8 cellular contexts compared by ENCODE assay signal in genomic region chr19:45092747-45093678, GRCh38. TPM values are rescaled to one million over a fixed set of nuclear protein-coding genes. Genes with fewer than 3 reads are reported as not detected.
DNase-seq lines count a peak whose midpoint lies in the region; ATAC-seq, FAIRE-seq and TF ChIP-seq lines count a peak whose summit lies in the region.

Gene PPP1R37 (plus strand): TSS chr19:45093179. CDS start chr19:45093326, 147 bp downstream.

- peaks cover 66% of the 10 kb centered on the region for H3K4me1 Mint-ChIP-seq in CD4-positive, alpha-beta T cell (ENCODE audit: low read depth)
- peaks cover 58 to 60% of the 10 kb centered on the region in 2 donors for H3K4me1 Mint-ChIP-seq in effector memory CD8-positive, alpha-beta T cell (ENCODE audit: low read depth in 2 of 2)

- no peaks in the 10 kb centered on the region for H3K27me3 ChIP-seq in CD4-positive, alpha-beta T cell (ENCODE audit: control insufficient read depth, insufficient read depth, low read length)

- H3K4me3 Mint-ChIP-seq in CD4-positive, alpha-beta T cell = peak within 1 kb of the TSS; percentile 93
- peak within 1 kb of the TSS; percentile 98 for H3K4me3 Mint-ChIP-seq in effector memory CD8-positive, alpha-beta T cell

- POLR2A ChIA-PET in CD4-positive, alpha-beta T cell (lab: Charles Lee) = interaction anchor here (0.8 to 2.9 kb wide), 18 partner anchors 10 to 1629 kb away, joined by 3 to 81 read pairs (median 8); partner anchors contain the start of genes BLOC1S3, CLASRP, GEMIN7 and RELB
- POLR2A ChIA-PET in activated CD8-positive, alpha-beta memory T cell treated with anti-CD3 and anti-CD28 coated beads for 36 hours (lab: Charles Lee) = interaction anchor here (0.5 to 2.2 kb wide), 8 partner anchors 10 to 374 kb away, joined by 3 to 12 read pairs (median 4); partner anchors contain the start of genes BLOC1S3 and TRAPPC6A

- ATAC-seq in CD4-positive, alpha-beta T cell (ENCODE audit: poor library complexity) = peak; percentile 72
- peak; percentile 55 for ATAC-seq in GM19467 (IDR thresholded peaks at IDR 0.05; ENCODE audit: unreplicated experiment)
- peak; percentile 69 for ATAC-seq in effector memory CD8-positive, alpha-beta T cell (replicated peaks)

- peak within 1 kb of the TSS; percentile 97 for H3K27ac Mint-ChIP-seq in CD4-positive, alpha-beta T cell
- H3K27ac Mint-ChIP-seq in effector memory CD8-positive, alpha-beta T cell = peak within 1 kb of the TSS; percentile 99

- peak within 1 kb of the TSS; percentile 64 for H3K27ac ChIP-seq in CD4-positive, alpha-beta T cell (ENCODE audit: low read depth, low read length)

- no peaks in the 10 kb centered on the region for H3K27me3 Mint-ChIP-seq in CD4-positive, alpha-beta T cell
- H3K27me3 Mint-ChIP-seq in effector memory CD8-positive, alpha-beta T cell = no peaks in the 10 kb centered on the region

- H3K36me3 Mint-ChIP-seq in CD4-positive, alpha-beta T cell (ENCODE audit: low read depth) = peaks cover 22% of the 10 kb centered on the region
- peaks cover 36% of the 10 kb centered on the region for H3K36me3 Mint-ChIP-seq in effector memory CD8-positive, alpha-beta T cell (ENCODE audit: insufficient read depth)

- no peaks in the 10 kb centered on the region for H3K9me3 Mint-ChIP-seq in CD4-positive, alpha-beta T cell
- H3K9me3 Mint-ChIP-seq in effector memory CD8-positive, alpha-beta T cell = no peaks in the 10 kb centered on the region

- intact Hi-C loops in CD4-positive, alpha-beta T cell (cut with DNase I, micrococcal nuclease) = loop anchor here (1.0 to 5.0 kb wide), 8 partner anchors 14 to 489 kb away; partner anchors contain the start of genes BLOC1S3 (in 2 of the 2), TRAPPC6A (in 2 of the 2), CLASRP (in 1 of the 2) and CLPTM1 (in 1 of the 2)

- peak; percentile 91 for FAIRE-seq in HTR-8/SVneo (lab: Jason Lieb, UNC)

- CTCF ChIA-PET in CD4-positive, alpha-beta T cell (lab: Charles Lee) = interaction anchor here (1.1 to 2.7 kb wide), 6 partner anchors 10 to 86 kb away, joined by 3 to 15 read pairs (median 7); partner anchors contain the start of genes BLOC1S3, GEMIN7 and TRAPPC6A
- CTCF ChIA-PET in activated CD8-positive, alpha-beta memory T cell treated with anti-CD3 and anti-CD28 coated beads for 36 hours (lab: Charles Lee) = interaction anchor here (0.7 to 2.7 kb wide), 12 partner anchors 10 to 916 kb away, joined by 3 to 11 read pairs (median 3); partner anchors contain the start of gene GEMIN7

- peak; percentile 27 for TF ChIP-seq CTCF in CD4-positive, alpha-beta T cell (IDR thresholded peaks at IDR 0.05)

- DNase-seq in CD4-positive, alpha-beta T cell = peak; percentile 83 to 96 (median 88)
- peak; percentile 96 for DNase-seq in HTR-8/SVneo (ENCODE audit: insufficient read length, low spot score)
- DNase-seq in NOMO-1 treated with DMSO at 0.1 percent for 48 hours (lab: John Stamatoyannopoulos, UW; ENCODE audit: unreplicated experiment) = peak; percentile 94
- DNase-seq in effector memory CD8-positive, alpha-beta T cell = peak; percentile 85 to 88 (median 87)
- peak; percentile 96 for DNase-seq in medulla oblongata (ENCODE audit: extremely low spot score)
- DNase-seq in stimulated activated CD4-positive, alpha-beta T cell treated with anti-CD3 and anti-CD28 coated beads, TNF-alpha, amount 100 ng/mL, for 48 hours (ENCODE audit: low read depth in 3 of 3) = peak; percentile 79 to 88 (median 87)

- H3K9me3 ChIP-seq in CD4-positive, alpha-beta T cell (ENCODE audit: control insufficient read depth, low read length) = no peaks in the 10 kb centered on the region

RNA-seq across cellular contexts. Expression of gene PPP1R37, which starts in this region (rescaled TPM):
- total RNA-seq in CD4-positive, alpha-beta T cell = 10 to 100 TPM; 17.2 to 19.6 TPM
- 10 to 100 TPM; 13.8 to 14.7 TPM for total RNA-seq in activated CD8-positive, alpha-beta memory T cell treated with anti-CD3 and anti-CD28 coated beads for 36 hours

Comparison
In these comparisons a context has a peak if more than half of its experiments do, and no peak if none do; other contexts are left out.
1. Peak in every context shown above with its lines: DNase-seq, ATAC-seq and H3K27ac ChIP-seq.